Comparison of ENCODE assay signal across 20 cellular contexts in the genomic region with DNA sequence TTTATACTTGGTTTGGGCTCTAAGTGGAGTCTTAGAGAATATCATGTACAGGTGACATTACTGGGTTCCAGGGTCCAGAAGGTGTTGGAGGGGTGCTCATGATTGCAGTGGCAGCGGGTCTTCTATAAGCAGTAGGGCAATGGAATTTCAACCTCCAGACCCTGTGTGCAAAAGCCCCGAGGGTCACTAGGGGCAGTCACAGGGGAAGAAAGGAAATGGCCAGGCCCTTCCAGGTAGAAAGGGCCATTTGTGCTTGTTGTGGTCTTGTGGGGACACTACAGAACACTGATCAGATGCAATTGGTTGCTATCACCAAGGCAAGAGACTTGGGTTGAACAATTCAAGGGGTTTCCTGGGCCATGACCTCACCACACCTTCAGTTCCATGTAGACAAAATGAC.
"Had no signal": no experiment of that assay in that cellular context is flagged by ENCODE, and none has a peak within 500 bp of the region (broad histone marks: within the 10 kb centered on the region; RNA-seq: fewer than 3 reads in every experiment).

No MANE protein-coding gene starts in this region.

- H3K36me3 Mint-ChIP-seq: immature natural killer cell, memory B cell, naive B cell had no signal

- H3K4me3 ChIP-seq: left ventricle myocardium inferior, lower lobe of right lung, right atrium auricular region, sigmoid colon, skin epidermis, stomach, thoracic aorta, transverse colon had no signal

- H3K27me3 Mint-ChIP-seq: central memory CD8-positive, alpha-beta T cell; naive B cell had no signal

- H3K27ac Mint-ChIP-seq: dendritic cell treated with granulocyte-macrophage colony-stimulating factor and Interleukin-4, amounts not matched to agents 40 ng/mL and 50 ng/mL, for 4 days; immature natural killer cell; memory B cell; nephron had no signal

- DNase-seq: immature natural killer cell; kidney; left cardiac atrium; left ventricle myocardium inferior; lower lobe of right lung; naive B cell; occipital lobe; sigmoid colon; stimulated activated CD4-positive, alpha-beta T cell treated with anti-CD3 and anti-CD28 coated beads, Interleukin-4, amount 100 ng/mL, for 4 hours; stimulated activated naive CD4-positive, alpha-beta T cell; substantia nigra; transverse colon had no signal

- H3K36me3 ChIP-seq: left ventricle myocardium inferior, lower lobe of right lung, right atrium auricular region, sigmoid colon, stomach, thoracic aorta, transverse colon had no signal

- H3K4me1 Mint-ChIP-seq: central memory CD8-positive, alpha-beta T cell; immature natural killer cell; memory B cell had no signal

- H3K27me3 ChIP-seq: right atrium auricular region, sigmoid colon, stomach, transverse colon had no signal

- H3K9me3 ChIP-seq: left ventricle myocardium inferior, lower lobe of right lung, right atrium auricular region, sigmoid colon, stomach, thoracic aorta, transverse colon had no signal

- ATAC-seq: left cardiac atrium, lower lobe of right lung had no signal

- H3K9me3 Mint-ChIP-seq: central memory CD8-positive, alpha-beta T cell; dendritic cell treated with granulocyte-macrophage colony-stimulating factor and Interleukin-4, amounts not matched to agents 40 ng/mL and 50 ng/mL, for 4 days; immature natural killer cell; memory B cell; naive B cell; nephron had no signal

- H3K4me3 Mint-ChIP-seq: central memory CD8-positive, alpha-beta T cell; dendritic cell treated with granulocyte-macrophage colony-stimulating factor and Interleukin-4, amounts not matched to agents 40 ng/mL and 50 ng/mL, for 4 days; immature natural killer cell; memory B cell; naive B cell; nephron had no signal

- H3K27ac ChIP-seq: lower lobe of right lung, sigmoid colon, skin epidermis, stomach, thoracic aorta, transverse colon had no signal
